24 cellular contexts compared by ENCODE assay signal in genomic region chr13:33727356-33728083, GRCh38.
DNase-seq lines count a peak whose midpoint lies in the region; ATAC-seq and TF ChIP-seq lines count a peak whose summit lies in the region.
"Had no signal": no experiment of that assay in that cellular context is flagged by ENCODE, and none has a peak within 500 bp of the region (broad histone marks: within the 10 kb centered on the region; RNA-seq: fewer than 3 reads in every experiment).

No MANE protein-coding gene starts in this region.

- H4K20me1 ChIP-seq in DOHH2 (ENCODE audit: control insufficient read depth, insufficient read depth, low read depth, low read length) (no peaks in the 10 kb centered on the region), KMS-11 (ENCODE audit: insufficient read depth) (no peaks in the 10 kb centered on the region), mammary epithelial cell (ENCODE audit: insufficient read depth, low read length) (no peaks in the 10 kb centered on the region)

- H3K9ac ChIP-seq in KMS-11 (no peak overlapping the region), mammary epithelial cell (ENCODE audit: insufficient read depth, low read length) (no peak overlapping the region), rectal smooth muscle tissue (ENCODE audit: low read length) (no peak overlapping the region)

- H3K27ac ChIP-seq in DOHH2 (ENCODE audit: low read depth, low read length) (peak overlapping the region; percentile 76), KMS-11 (peak overlapping the region; percentile 57; the same call in 1 of the 2 replicates), mammary epithelial cell (ENCODE audit: insufficient read depth, low read depth, low read length) (no peak overlapping the region), rectal smooth muscle tissue (ENCODE audit: low read depth, low read length) (peak overlapping the region; percentile 19)
- H3K27ac ChIP-seq: PC-9 had no signal

- intact Hi-C loops in mammary epithelial cell (cut with micrococcal nuclease) = loop anchor here (10.0 kb wide), 2 partner anchors 443 to 1427 kb away; partner anchors contain the start of gene STARD13

- H3K9me2 ChIP-seq in DOHH2 (replicated peaks; ENCODE audit: control insufficient read depth, low read length) = no peaks in the 10 kb centered on the region

- H3K4me2 ChIP-seq in DOHH2 (ENCODE audit: low read length) = no peak overlapping the region
- H3K4me2 ChIP-seq in KMS-11 = peak overlapping the region; percentile 40
- H3K4me2 ChIP-seq in mammary epithelial cell (ENCODE audit: insufficient read depth, low read depth, low read length) = no peak overlapping the region
- H3K4me2 ChIP-seq: PC-9 had no signal

- H3K4me3 ChIP-seq in DOHH2 (ENCODE audit: low read length) (no peak overlapping the region), KMS-11 (IDR thresholded peaks at IDR 0.05; ENCODE audit: insufficient read depth, low read depth, low read length) (no peak overlapping the region), mammary epithelial cell (replicated peaks in 1 of 3; ENCODE audit: insufficient read depth in 1 of 3, low read depth in 2 of 3, low read length in 3 of 3) (no peak overlapping the region), rectal smooth muscle tissue (ENCODE audit: low read length) (no peak overlapping the region)
- H3K4me3 ChIP-seq: PC-9, skin epidermis, stomach had no signal

- in situ Hi-C loops in mammary epithelial cell (cut with MboI; ENCODE audit: low sequenced_read_pairs in 2 of 2) = no loop called here

- peaks cover 3% of the 10 kb centered on the region; the same call in 1 of the 2 replicates for H3K9me3 ChIP-seq in DOHH2 (ENCODE audit: control insufficient read depth, insufficient read depth, low read length)
- H3K9me3 ChIP-seq in mammary epithelial cell (replicated peaks; ENCODE audit: insufficient read depth, low read length) = no peaks in the 10 kb centered on the region
- H3K9me3 ChIP-seq: stomach had no signal

- BruUV-seq in mammary epithelial cell (replicated peaks; lab: Mats Ljungman, UMichigan) = no TSS peak

- H3K4me1 ChIP-seq in DOHH2 (ENCODE audit: control insufficient read depth, low read length) = peaks cover 50% of the 10 kb centered on the region
- peaks cover 39% of the 10 kb centered on the region for H3K4me1 ChIP-seq in KMS-11 (ENCODE audit: low read depth, poor library complexity, severe bottlenecking)
- peaks cover 11% of the 10 kb centered on the region for H3K4me1 ChIP-seq in mammary epithelial cell (ENCODE audit: insufficient read depth, low read length)
- H3K4me1 ChIP-seq in rectal smooth muscle tissue (ENCODE audit: control insufficient read depth, insufficient read depth, low read length) = peaks cover 12% of the 10 kb centered on the region

- CTCF ChIA-PET in mammary epithelial cell (lab: Charles Lee; ENCODE audit: low non-redundant PET) = no interaction called here

- 93% methylated on average over 3 of the region's 3 CpGs for WGBS in mammary epithelial cell (ENCODE audit: low coverage, missing lambda C conversion rate)

- no peaks in the 10 kb centered on the region for H3K79me2 ChIP-seq in DOHH2 (ENCODE audit: control insufficient read depth, low read length)
- H3K79me2 ChIP-seq in KMS-11 (ENCODE audit: insufficient read depth, low read depth) = no peaks in the 10 kb centered on the region
- H3K79me2 ChIP-seq in mammary epithelial cell (ENCODE audit: insufficient read depth, low read length) = no peaks in the 10 kb centered on the region

- no peaks in the 10 kb centered on the region for H3F3A ChIP-seq in DOHH2 (ENCODE audit: control insufficient read depth, insufficient read depth)

- dilution Hi-C loops in mammary epithelial cell (cut with HindIII; ENCODE audit: low sequenced_read_pairs) = no loop called here

- DNase-seq in mammary epithelial cell (no peak), SK-N-DZ (ENCODE audit: low spot score) (no peak), glomerular visceral epithelial cell (ENCODE audit: extremely low spot score) (no peak)
- DNase-seq: activated CD4-positive, alpha-beta T cell treated with anti-CD3 and anti-CD28 coated beads, Interleukin-2, amount 10 ng/mL, durations not matched to agents 24 days and 14 days; activated gamma-delta T cell treated with Interleukin-2 at 50 U/mL for 16 hours; activated T-cell treated with anti-CD3 and anti-CD28 coated beads, Interleukin-2, amount 50 U/mL, for 1 hour; Calu3; left colon; mesendoderm; MV-4-11; NCI-H146; NCI-H2107; PC-9; SHP77 treated with DMSO at 0.1 percent for 48 hours; stimulated activated CD4-positive, alpha-beta T cell treated with anti-CD3 and anti-CD28 coated beads, Interleukin-1b, Interleukin-23, amount 100 ng/mL, for 48 hours; stimulated activated CD8-positive, alpha-beta memory T cell treated with anti-CD3 and anti-CD28 coated beads, Interleukin-4, amount 100 ng/mL, for 48 hours; stomach; T1000; trophoblast cell had no signal

- ATAC-seq in GM19455 (IDR thresholded peaks at IDR 0.05; ENCODE audit: unreplicated experiment) = no peak
- ATAC-seq: left colon had no signal

- H3K27me3 ChIP-seq in DOHH2 (ENCODE audit: control insufficient read depth, low read length) (no peaks in the 10 kb centered on the region), KMS-11 (ENCODE audit: insufficient read depth, low read depth) (no peaks in the 10 kb centered on the region), mammary epithelial cell (ENCODE audit: insufficient read depth, low read length) (no peaks in the 10 kb centered on the region), rectal smooth muscle tissue (ENCODE audit: control insufficient read depth, insufficient read depth, low read length) (no peaks in the 10 kb centered on the region)
- H3K27me3 ChIP-seq: stomach had no signal

- TF ChIP-seq CTCF in DOHH2 (IDR thresholded peaks at IDR 0.05; ENCODE audit: low read depth, low read length, poor library complexity, severe bottlenecking) = no peak
- no peak for TF ChIP-seq CTCF in KMS-11 (conservative IDR thresholded peaks at IDR 0.05; ENCODE audit: low read depth, low read length)
- TF ChIP-seq CTCF in mammary epithelial cell (conservative IDR thresholded peaks at IDR 0.05 in 1 of 2, IDR thresholded peaks at IDR 0.05 in 1 of 2; ENCODE audit: extremely low read depth in 1 of 2, insufficient read depth in 1 of 2, low read depth in 1 of 2, low read length in 2 of 2) = no peak

- peaks cover 18% of the 10 kb centered on the region for H3K36me3 ChIP-seq in DOHH2 (ENCODE audit: control insufficient read depth, low read length)
- no peaks in the 10 kb centered on the region for H3K36me3 ChIP-seq in KMS-11 (ENCODE audit: insufficient read depth)
- no peaks in the 10 kb centered on the region for H3K36me3 ChIP-seq in mammary epithelial cell (ENCODE audit: insufficient read depth, low read length)
- no peaks in the 10 kb centered on the region for H3K36me3 ChIP-seq in rectal smooth muscle tissue (ENCODE audit: control insufficient read depth, insufficient read depth, low read length)
- H3K36me3 ChIP-seq: stomach had no signal

- H2AFZ ChIP-seq in KMS-11 (ENCODE audit: low read depth) (no peak overlapping the region), mammary epithelial cell (ENCODE audit: low read depth, low read length) (peak overlapping the region; percentile 84)
- H2AFZ ChIP-seq: PC-9 had no signal
